In genomic region chr4:77155631-77156345, GRCh38 we compare ENCODE assay signal across 8 cellular contexts. TPM values are rescaled to one million over a fixed set of nuclear protein-coding genes. Genes with fewer than 3 reads are reported as not detected.
A peak's percentile ranks its signal among the peaks of the same experiment; 100 is the strongest.
DNase-seq lines count a peak whose midpoint lies in the region; ATAC-seq and TF ChIP-seq lines count a peak whose summit lies in the region.

No MANE protein-coding gene starts in this region.

- H3K4me1 ChIP-seq in SK-N-SH (ENCODE audit: control insufficient read depth in 1 of 2, insufficient read depth in 2 of 2, low read depth in 1 of 2, low read length in 1 of 2), result peaks cover 8 to 14% of the 10 kb centered on the region in 2 experiments; a peak in 2 of 4 replicates

- H3K27me3 Mint-ChIP-seq in stimulated activated naive CD8-positive, alpha-beta T cell treated with anti-CD3 and anti-CD28 coated beads, Interleukin-15, amount 100 ng/mL, for 72 hours, result no peaks in the 10 kb centered on the region

- no peak for DNase-seq in SK-N-SH
- DNase-seq in stimulated activated naive CD8-positive, alpha-beta T cell treated with anti-CD3 and anti-CD28 coated beads, Interleukin-15, amount 100 ng/mL, for 72 hours, result no peak

- H3K79me2 ChIP-seq in SK-N-SH (ENCODE audit: insufficient read depth), result peaks cover 25% of the 10 kb centered on the region

- H2AFZ ChIP-seq in SK-N-SH (ENCODE audit: low read depth), result peak overlapping the region; percentile 97

- TF ChIP-seq CTCF in SK-N-SH (IDR thresholded peaks at IDR 0.05), result no peak
- TF ChIP-seq CTCF in VCaP (conservative IDR thresholded peaks at IDR 0.05), result no peak

- H3K4me3 ChIP-seq in SK-N-SH (ENCODE audit: low read depth in 2 of 2, low read length in 1 of 2) (peak overlapping the region; percentile 100), iPS-11a (ENCODE audit: low read depth, low read length) (peak overlapping the region; percentile 39)

- no peaks in the 10 kb centered on the region for H3K9me3 ChIP-seq in SK-N-SH

- H3K9me2 ChIP-seq in SK-N-SH, result no peaks in the 10 kb centered on the region

- H3K27ac Mint-ChIP-seq in stimulated activated naive CD8-positive, alpha-beta T cell treated with anti-CD3 and anti-CD28 coated beads, Interleukin-15, amount 100 ng/mL, for 72 hours, result no peak overlapping the region

- H3K4me3 Mint-ChIP-seq in stimulated activated naive CD8-positive, alpha-beta T cell treated with anti-CD3 and anti-CD28 coated beads, Interleukin-15, amount 100 ng/mL, for 72 hours, result peak overlapping the region; percentile 98 to 100

- H3K27me3 ChIP-seq in SK-N-SH (ENCODE audit: insufficient read depth), result no peaks in the 10 kb centered on the region

- 30% methylated on average over 14 of the region's 14 CpGs for WGBS in SK-N-SH (ENCODE audit: low lambda C conversion rate)

- H3K36me3 ChIP-seq in SK-N-SH (replicated peaks in 1 of 2; ENCODE audit: control insufficient read depth in 1 of 2, insufficient read depth in 2 of 2, low read length in 1 of 2), result peaks cover 17 to 21% of the 10 kb centered on the region in 2 experiments

- TF ChIP-seq EP300 in SK-N-SH (IDR thresholded peaks at IDR 0.05; ENCODE audit: borderline replicate concordance in 1 of 2, low read depth in 1 of 2, low read length in 1 of 2), result no peak

- TF ChIP-seq RAD21 in SK-N-SH (IDR thresholded peaks at IDR 0.05; ENCODE audit: low read length), result no peak

- CTCF ChIA-PET in SK-N-SH (lab: Yijun Ruan, JAX), result interaction anchor here (0.8 to 8.5 kb wide), 3 partner anchors 48 to 65 kb away, joined by 3 to 41 read pairs (median 10); no protein-coding TSS in a partner anchor

- H3K27ac ChIP-seq in SK-N-SH (ENCODE audit: low read depth in 2 of 2, low read length in 1 of 2), result peak overlapping the region in 1 of 2 experiments; percentile 90; a peak in 2 of 4 replicates
- peak overlapping the region; percentile 96 for H3K27ac ChIP-seq in VCaP

- peaks cover 21% of the 10 kb centered on the region; the same call in 1 of the 2 replicates for H4K20me1 ChIP-seq in SK-N-SH (ENCODE audit: insufficient read depth)

- no peaks in the 10 kb centered on the region for H3K9me3 Mint-ChIP-seq in stimulated activated naive CD8-positive, alpha-beta T cell treated with anti-CD3 and anti-CD28 coated beads, Interleukin-15, amount 100 ng/mL, for 72 hours

- H3K4me1 Mint-ChIP-seq in stimulated activated naive CD8-positive, alpha-beta T cell treated with anti-CD3 and anti-CD28 coated beads, Interleukin-15, amount 100 ng/mL, for 72 hours, result peaks cover 33% of the 10 kb centered on the region

- peak overlapping the region; percentile 81 for H3K4me2 ChIP-seq in SK-N-SH

- peak overlapping the region; percentile 65; the same call in 1 of the 2 replicates for H3K9ac ChIP-seq in SK-N-SH

- POLR2A ChIA-PET in SK-N-SH (lab: Yijun Ruan, JAX), result interaction anchor here (0.8 to 1.3 kb wide), 3 partner anchors 13 to 80 kb away, joined by 3 read pairs; partner anchors contain the start of gene CCNI

- peaks cover 6% of the 10 kb centered on the region for H3F3A ChIP-seq in SK-N-SH (replicated peaks; ENCODE audit: insufficient read depth)

- no peak for ATAC-seq in SK-N-SH treated with all-trans-retinoic acid at 6 μM for 48 hours
- no peak for ATAC-seq in stimulated activated naive CD8-positive, alpha-beta T cell treated with anti-CD3 and anti-CD28 coated beads, Interleukin-15, amount 100 ng/mL, for 72 hours
- no peak for ATAC-seq in GM21390 (IDR thresholded peaks at IDR 0.05; ENCODE audit: unreplicated experiment)
- ATAC-seq in GM21367 (IDR thresholded peaks at IDR 0.05; ENCODE audit: unreplicated experiment), result no peak
- ATAC-seq in GM18861 (IDR thresholded peaks at IDR 0.05; ENCODE audit: unreplicated experiment), result no peak

TF ChIP-seq in SK-N-SH, 30 proteins besides CTCF, POLR2A, EP300 and RAD21 (continues in another document):
- no peak for TF ChIP-seq GABPA (IDR thresholded peaks at IDR 0.05; ENCODE audit: low read depth)
- TF ChIP-seq RXRA (IDR thresholded peaks at IDR 0.05; ENCODE audit: borderline replicate concordance, low read depth), result no peak
- no peak for TF ChIP-seq SMC3 (IDR thresholded peaks at IDR 0.05; ENCODE audit: low read depth, low read length)
- TF ChIP-seq NRF1 (IDR thresholded peaks at IDR 0.05; ENCODE audit: low read depth, low read length), result no peak
- TF ChIP-seq POLR2AphosphoS5 (IDR thresholded peaks at IDR 0.05; ENCODE audit: low read depth, low read length), result no peak
- TF ChIP-seq, protein P1, sequence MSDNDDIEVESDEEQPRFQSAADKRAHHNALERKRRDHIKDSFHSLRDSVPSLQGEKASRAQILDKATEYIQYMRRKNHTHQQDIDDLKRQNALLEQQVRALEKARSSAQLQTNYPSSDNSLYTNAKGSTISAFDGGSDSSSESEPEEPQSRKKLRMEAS (IDR thresholded peaks at IDR 0.05; ENCODE audit: low read depth), result no peak
- TF ChIP-seq PBX3 (IDR thresholded peaks at IDR 0.05), result no peak
- TF ChIP-seq YY1 (IDR thresholded peaks at IDR 0.05; ENCODE audit: low read depth), result no peak
- TF ChIP-seq MEF2A (IDR thresholded peaks at IDR 0.05; ENCODE audit: borderline replicate concordance, low read depth), result no peak
- no peak for TF ChIP-seq FOSL2 (IDR thresholded peaks at IDR 0.05; ENCODE audit: borderline replicate concordance, low read depth)

TF ChIP-seq in SK-N-SH treated with all-trans-retinoic acid at 6 μM for 48 hours, 23 proteins besides CTCF, POLR2A, EP300 and RAD21 (continues in another document):
- TF ChIP-seq PPARA (CRISPR knock-in tag; IDR thresholded peaks at IDR 0.05; ENCODE audit: borderline replicate concordance) (no peak), CREB5 (CRISPR knock-in tag; IDR thresholded peaks at IDR 0.05; ENCODE audit: low read depth) (no peak), ARNTL (CRISPR knock-in tag; IDR thresholded peaks at IDR 0.05; ENCODE audit: borderline replicate concordance, low read depth) (no peak), ZC3H10 (CRISPR knock-in tag; IDR thresholded peaks at IDR 0.05) (no peak), SNAI2 (CRISPR knock-in tag; IDR thresholded peaks at IDR 0.05) (no peak), ZFP30 (CRISPR knock-in tag; IDR thresholded peaks at IDR 0.05) (no peak), ZNF8 (CRISPR knock-in tag; IDR thresholded peaks at IDR 0.05) (no peak), ZFP3 (CRISPR knock-in tag; IDR thresholded peaks at IDR 0.05) (no peak), OSR1 (CRISPR knock-in tag; IDR thresholded peaks at IDR 0.05) (no peak), RARB (CRISPR knock-in tag; IDR thresholded peaks at IDR 0.05) (no peak), PATZ1 (CRISPR knock-in tag; IDR thresholded peaks at IDR 0.05; ENCODE audit: borderline replicate concordance) (no peak), BACH2 (CRISPR knock-in tag; IDR thresholded peaks at IDR 0.05; ENCODE audit: borderline replicate concordance) (no peak), GLIS3 (CRISPR knock-in tag; IDR thresholded peaks at IDR 0.05) (no peak)
- TF ChIP-seq, protein P2, sequence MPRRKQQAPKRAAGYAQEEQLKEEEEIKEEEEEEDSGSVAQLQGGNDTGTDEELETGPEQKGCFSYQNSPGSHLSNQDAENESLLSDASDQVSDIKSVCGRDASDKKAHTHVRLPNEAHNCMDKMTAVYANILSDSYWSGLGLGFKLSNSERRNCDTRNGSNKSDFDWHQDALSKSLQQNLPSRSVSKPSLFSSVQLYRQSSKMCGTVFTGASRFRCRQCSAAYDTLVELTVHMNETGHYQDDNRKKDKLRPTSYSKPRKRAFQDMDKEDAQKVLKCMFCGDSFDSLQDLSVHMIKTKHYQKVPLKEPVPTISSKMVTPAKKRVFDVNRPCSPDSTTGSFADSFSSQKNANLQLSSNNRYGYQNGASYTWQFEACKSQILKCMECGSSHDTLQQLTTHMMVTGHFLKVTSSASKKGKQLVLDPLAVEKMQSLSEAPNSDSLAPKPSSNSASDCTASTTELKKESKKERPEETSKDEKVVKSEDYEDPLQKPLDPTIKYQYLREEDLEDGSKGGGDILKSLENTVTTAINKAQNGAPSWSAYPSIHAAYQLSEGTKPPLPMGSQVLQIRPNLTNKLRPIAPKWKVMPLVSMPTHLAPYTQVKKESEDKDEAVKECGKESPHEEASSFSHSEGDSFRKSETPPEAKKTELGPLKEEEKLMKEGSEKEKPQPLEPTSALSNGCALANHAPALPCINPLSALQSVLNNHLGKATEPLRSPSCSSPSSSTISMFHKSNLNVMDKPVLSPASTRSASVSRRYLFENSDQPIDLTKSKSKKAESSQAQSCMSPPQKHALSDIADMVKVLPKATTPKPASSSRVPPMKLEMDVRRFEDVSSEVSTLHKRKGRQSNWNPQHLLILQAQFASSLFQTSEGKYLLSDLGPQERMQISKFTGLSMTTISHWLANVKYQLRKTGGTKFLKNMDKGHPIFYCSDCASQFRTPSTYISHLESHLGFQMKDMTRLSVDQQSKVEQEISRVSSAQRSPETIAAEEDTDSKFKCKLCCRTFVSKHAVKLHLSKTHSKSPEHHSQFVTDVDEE (CRISPR knock-in tag; IDR thresholded peaks at IDR 0.05), result no peak

RNA-seq across cellular contexts. Expression of gene CCNG2, which starts 1.2 kb away (rescaled TPM):
- polyA plus RNA-seq in SK-N-SH (2012; rRNA removed), result 8.7 and 8.9 TPM in 2 replicates
- polyA plus RNA-seq in SK-N-SH (2012; cell fraction: cytosol; rRNA removed), result 15.7 and 20.4 TPM in 2 replicates
- 9.2 and 10.0 TPM in 2 replicates for polyA plus RNA-seq in SK-N-SH (2012; cell fraction: nucleus; rRNA removed)
